In genomic region chr11:134846776-134847722, GRCh38 we compare ENCODE assay signal across 21 cellular contexts.
"Had no signal": no experiment of that assay in that cellular context is flagged by ENCODE, and none has a peak within 500 bp of the region (broad histone marks: within the 10 kb centered on the region; RNA-seq: fewer than 3 reads in every experiment).

No MANE protein-coding gene starts in this region.

- H3K4me1 Mint-ChIP-seq: activated CD4-positive, alpha-beta memory T cell treated with anti-CD3 and anti-CD28 coated beads, Interleukin-2, amount 10 ng/mL, durations not matched to agents 7 days and 5 days; activated CD4-positive, alpha-beta T cell treated with anti-CD3 and anti-CD28 coated beads, Interleukin-2, amount 10 ng/mL, durations not matched to agents 24 days and 14 days; activated naive CD8-positive, alpha-beta T cell treated with anti-CD3 and anti-CD28 coated beads for 36 hours; activated T-helper 17 cell treated with anti-CD3 and anti-CD28 coated beads, Interleukin-2, amount 50 U/mL, for 72 hours had no signal

- H3K4me3 ChIP-seq: breast epithelium, colonic mucosa, dorsolateral prefrontal cortex, esophagus squamous epithelium, gastrocnemius medialis, left lung, sigmoid colon, smooth muscle cell had no signal

- H3K36me3 Mint-ChIP-seq: activated naive CD8-positive, alpha-beta T cell treated with anti-CD3 and anti-CD28 coated beads for 36 hours; natural killer cell treated with Interleukin-12 subunit alpha and Interleukin-12 subunit beta and Interleukin-15 and Interleukin-18, amount 100 ng/mL, for 72 hours had no signal

- H3K4me2 ChIP-seq: smooth muscle cell had no signal

- H3K27ac Mint-ChIP-seq: activated CD4-positive, alpha-beta memory T cell treated with anti-CD3 and anti-CD28 coated beads, Interleukin-2, amount 10 ng/mL, durations not matched to agents 7 days and 5 days; activated CD4-positive, alpha-beta T cell treated with anti-CD3 and anti-CD28 coated beads, Interleukin-2, amount 10 ng/mL, durations not matched to agents 24 days and 14 days; activated naive CD8-positive, alpha-beta T cell treated with anti-CD3 and anti-CD28 coated beads for 36 hours; activated T-cell treated with anti-CD3 and anti-CD28 coated beads, Interleukin-2, amount 50 U/mL, for 24 hours; activated T-helper 17 cell treated with anti-CD3 and anti-CD28 coated beads, Interleukin-2, amount 50 U/mL, for 72 hours; natural killer cell treated with Interleukin-12 subunit alpha and Interleukin-12 subunit beta and Interleukin-15 and Interleukin-18, amount 100 ng/mL, for 72 hours had no signal

- H3K27ac ChIP-seq: breast epithelium, colonic mucosa, dorsolateral prefrontal cortex, esophagus squamous epithelium, gastrocnemius medialis, left lung, sigmoid colon had no signal

- H3K9me3 ChIP-seq: breast epithelium, colonic mucosa, esophagus squamous epithelium, gastrocnemius medialis, left lung, sigmoid colon had no signal

- H3K4me1 ChIP-seq: breast epithelium, colonic mucosa, gastrocnemius medialis, left lung had no signal

- H3K36me3 ChIP-seq: breast epithelium, colonic mucosa, esophagus squamous epithelium, gastrocnemius medialis, left lung, sigmoid colon had no signal

- ATAC-seq: activated T-helper 17 cell treated with anti-CD3 and anti-CD28 coated beads, Interleukin-2, amount 50 U/mL, for 72 hours; gastrocnemius medialis; left lung had no signal

- H3K9me3 Mint-ChIP-seq: activated CD4-positive, alpha-beta memory T cell treated with anti-CD3 and anti-CD28 coated beads, Interleukin-2, amount 10 ng/mL, durations not matched to agents 7 days and 5 days; activated CD4-positive, alpha-beta T cell treated with anti-CD3 and anti-CD28 coated beads, Interleukin-2, amount 10 ng/mL, durations not matched to agents 24 days and 14 days; activated naive CD8-positive, alpha-beta T cell treated with anti-CD3 and anti-CD28 coated beads for 36 hours; activated T-cell treated with anti-CD3 and anti-CD28 coated beads, Interleukin-2, amount 50 U/mL, for 24 hours; activated T-helper 17 cell treated with anti-CD3 and anti-CD28 coated beads, Interleukin-2, amount 50 U/mL, for 72 hours; natural killer cell treated with Interleukin-12 subunit alpha and Interleukin-12 subunit beta and Interleukin-15 and Interleukin-18, amount 100 ng/mL, for 72 hours had no signal

- H3K4me3 Mint-ChIP-seq: activated CD4-positive, alpha-beta memory T cell treated with anti-CD3 and anti-CD28 coated beads, Interleukin-2, amount 10 ng/mL, durations not matched to agents 7 days and 5 days; activated CD4-positive, alpha-beta T cell treated with anti-CD3 and anti-CD28 coated beads, Interleukin-2, amount 10 ng/mL, durations not matched to agents 24 days and 14 days; activated naive CD8-positive, alpha-beta T cell treated with anti-CD3 and anti-CD28 coated beads for 36 hours; activated T-cell treated with anti-CD3 and anti-CD28 coated beads, Interleukin-2, amount 50 U/mL, for 24 hours; activated T-helper 17 cell treated with anti-CD3 and anti-CD28 coated beads, Interleukin-2, amount 50 U/mL, for 72 hours; natural killer cell treated with Interleukin-12 subunit alpha and Interleukin-12 subunit beta and Interleukin-15 and Interleukin-18, amount 100 ng/mL, for 72 hours had no signal

- H3K27me3 Mint-ChIP-seq: activated CD4-positive, alpha-beta memory T cell treated with anti-CD3 and anti-CD28 coated beads, Interleukin-2, amount 10 ng/mL, durations not matched to agents 7 days and 5 days had no signal

- DNase-seq: activated CD4-positive, alpha-beta memory T cell treated with anti-CD3 and anti-CD28 coated beads, Interleukin-2, amount 10 ng/mL, durations not matched to agents 7 days and 5 days; activated CD4-positive, alpha-beta T cell treated with anti-CD3 and anti-CD28 coated beads, Interleukin-2, amount 10 ng/mL, durations not matched to agents 24 days and 14 days; activated naive CD8-positive, alpha-beta T cell treated with anti-CD3 and anti-CD28 coated beads for 36 hours; activated T-cell treated with anti-CD3 and anti-CD28 coated beads, Interleukin-2, amount 50 U/mL, for 24 hours; colonic mucosa; dorsolateral prefrontal cortex; esophagus squamous epithelium; gastrocnemius medialis; hippocampal formation; kidney glomerular epithelial cell; left lung; nucleus accumbens; sigmoid colon; stimulated activated CD4-positive, alpha-beta T cell treated with anti-CD3 and anti-CD28 coated beads, Interleukin-2, amount 100 ng/mL, for 48 hours; stimulated activated CD8-positive, alpha-beta memory T cell treated with anti-CD3 and anti-CD28 coated beads, Interleukin-4, amount 100 ng/mL, for 48 hours; stimulated activated naive CD4-positive, alpha-beta T cell; T1000 had no signal

- H3K27me3 ChIP-seq: colonic mucosa had no signal
